1 cellular context compared by ENCODE assay signal in the genomic region with DNA sequence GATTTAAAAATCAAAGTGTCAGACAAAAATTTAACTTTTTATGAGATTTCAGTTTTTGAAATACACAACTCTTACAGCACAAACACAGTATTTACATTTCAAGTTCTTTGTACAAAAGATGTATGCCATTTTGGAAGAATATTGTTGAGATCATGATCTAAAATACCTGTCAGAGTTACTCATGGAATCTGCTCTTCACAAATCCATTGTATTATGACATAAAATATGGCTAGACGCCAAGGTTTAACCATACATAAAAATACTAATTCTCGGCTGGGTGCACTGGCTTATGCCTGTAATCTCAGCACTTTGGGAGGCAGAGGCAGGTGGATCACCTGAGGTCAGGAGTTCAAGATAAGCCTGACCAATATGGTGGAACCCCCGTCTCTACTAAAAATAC.
TF ChIP-seq lines count a peak whose summit lies in the region.

No MANE protein-coding gene starts in this region.

TF ChIP-seq in endothelial cell of umbilical vein, 7 proteins besides CTCF, POLR2A, EP300 and RAD21:
- TF ChIP-seq JUN (IDR thresholded peaks at IDR 0.05; ENCODE audit: borderline replicate concordance, insufficient read depth, insufficient read length, low read depth), result no peak
- no peak for TF ChIP-seq EZH2 (IDR thresholded peaks at IDR 0.05; ENCODE audit: borderline replicate concordance, low read depth, low read length, severe bottlenecking)
- TF ChIP-seq GATA2 (IDR thresholded peaks at IDR 0.05; ENCODE audit: insufficient read depth, insufficient read length, low read depth, low read length), result no peak
- TF ChIP-seq MYC (IDR thresholded peaks at IDR 0.05; ENCODE audit: low read depth, low read length), result no peak
- TF ChIP-seq POLR2AphosphoS5 (IDR thresholded peaks at IDR 0.05; ENCODE audit: insufficient read depth, low read depth, low read length), result no peak
- TF ChIP-seq, protein P1, sequence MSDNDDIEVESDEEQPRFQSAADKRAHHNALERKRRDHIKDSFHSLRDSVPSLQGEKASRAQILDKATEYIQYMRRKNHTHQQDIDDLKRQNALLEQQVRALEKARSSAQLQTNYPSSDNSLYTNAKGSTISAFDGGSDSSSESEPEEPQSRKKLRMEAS (IDR thresholded peaks at IDR 0.05; ENCODE audit: insufficient read depth, insufficient read length), result no peak
- no peak for TF ChIP-seq FOS (IDR thresholded peaks at IDR 0.05; ENCODE audit: borderline replicate concordance, insufficient read depth, low read length)
